ENCODE assay signal across 19 cellular contexts in genomic region chr9:94817291-94818195, GRCh38.
DNase-seq lines count a peak whose midpoint lies in the region; ATAC-seq and TF ChIP-seq lines count a peak whose summit lies in the region.
"Had no signal": no experiment of that assay in that cellular context is flagged by ENCODE, and none has a peak within 500 bp of the region (broad histone marks: within the 10 kb centered on the region; RNA-seq: fewer than 3 reads in every experiment).

No MANE protein-coding gene starts in this region.

- no peak overlapping the region for H3K9ac ChIP-seq in trophoblast cell (ENCODE audit: low read length)

- H3K4me1 ChIP-seq in BE2C (no peaks in the 10 kb centered on the region; the same call in 1 of the 2 replicates), trophoblast cell (ENCODE audit: control insufficient read depth in 1 of 2, insufficient read depth in 2 of 2, low read length in 2 of 2) (peaks cover 19 to 30% of the 10 kb centered on the region in 2 experiments)
- no peaks in the 10 kb centered on the region for H3K4me1 ChIP-seq in effector memory CD4-positive, alpha-beta T cell (ENCODE audit: control insufficient read depth, insufficient read depth, low read length, poor library complexity, severe bottlenecking)

- no peak overlapping the region for H3K4me2 ChIP-seq in trophoblast cell (ENCODE audit: low read length)

- H3K14ac ChIP-seq in trophoblast cell (ENCODE audit: low read length) = peak overlapping the region; percentile 96

- peak overlapping the region; percentile 96 for H2BK5ac ChIP-seq in trophoblast cell (ENCODE audit: low read depth, low read length, poor library complexity)

- peak overlapping the region; percentile 65 for H3K27ac ChIP-seq in trophoblast cell (ENCODE audit: low read depth, low read length)
- H3K27ac ChIP-seq in effector memory CD4-positive, alpha-beta T cell (ENCODE audit: insufficient read depth, low read length, poor library complexity, severe bottlenecking) = no peak overlapping the region
- H3K27ac ChIP-seq: psoas muscle had no signal

- H4K12ac ChIP-seq in trophoblast cell (ENCODE audit: low read depth, low read length) = no peak overlapping the region

- H3K36me3 Mint-ChIP-seq in HFFc6 (ENCODE audit: low read depth) = peaks cover 14% of the 10 kb centered on the region

- peak overlapping the region; percentile 98 for H2AK5ac ChIP-seq in trophoblast cell (ENCODE audit: low read length)

- WGBS in trophoblast cell (ENCODE audit: extremely low coverage, insufficient coverage, insufficient read length) = no CpG with 5 or more reads among the region's 7 CpGs

- peak overlapping the region; percentile 43 for H2AFZ ChIP-seq in trophoblast cell (ENCODE audit: insufficient read depth, low read length, poor library complexity)

- H3K4me3 ChIP-seq in BE2C (ENCODE audit: low read depth, low read length) (no peak overlapping the region), trophoblast cell (ENCODE audit: low read depth, low read length) (peak overlapping the region; percentile 59)
- H3K4me3 ChIP-seq in effector memory CD4-positive, alpha-beta T cell (ENCODE audit: insufficient read depth, low read depth, low read length, poor library complexity, severe bottlenecking) = no peak overlapping the region
- H3K4me3 ChIP-seq: psoas muscle, transverse colon had no signal

- peaks cover 3% of the 10 kb centered on the region for H3K27me3 Mint-ChIP-seq in HFFc6 (ENCODE audit: insufficient read depth)

- peaks cover 55% of the 10 kb centered on the region for H3K4me1 Mint-ChIP-seq in HFFc6 (ENCODE audit: low read depth)

- peak overlapping the region; percentile 99 for H2BK120ac ChIP-seq in trophoblast cell (ENCODE audit: insufficient read depth, low read length, poor library complexity)

- H3K4ac ChIP-seq in trophoblast cell (ENCODE audit: low read depth, low read length) = peak overlapping the region; percentile 71

- no peak for ATAC-seq in GM18502 (IDR thresholded peaks at IDR 0.05; ENCODE audit: poor library complexity, unreplicated experiment)
- ATAC-seq: psoas muscle had no signal

- peak overlapping the region; percentile 76 for H4K8ac ChIP-seq in trophoblast cell (ENCODE audit: low read depth, low read length)

- peak overlapping the region; percentile 31; the same call in 1 of the 2 replicates for H3K4me3 Mint-ChIP-seq in HFFc6
- H3K4me3 Mint-ChIP-seq: activated T-helper 1 cell treated with anti-CD3 and anti-CD28 coated beads, Interleukin-12 subunit alpha, Interleukin-12 subunit beta, Interleukin-2, Interleukin-4 antibody, amounts not matched to agents 30 ng/mL and 10 ng/mL and 1 ng/mL, durations not matched to agents 14 hours and 24 hours and 36 hours had no signal

- peaks cover 24% of the 10 kb centered on the region for H3K79me1 ChIP-seq in trophoblast cell (ENCODE audit: low read length)

- H3K27me3 ChIP-seq in BE2C = no peaks in the 10 kb centered on the region
- no peaks in the 10 kb centered on the region for H3K27me3 ChIP-seq in trophoblast cell (ENCODE audit: insufficient read depth, low read length)
- H3K27me3 ChIP-seq in effector memory CD4-positive, alpha-beta T cell (replicated peaks; ENCODE audit: control insufficient read depth, insufficient read depth, low read length, poor library complexity, severe bottlenecking) = no peaks in the 10 kb centered on the region
- H3K27me3 ChIP-seq: transverse colon had no signal

- H3K23ac ChIP-seq in trophoblast cell (ENCODE audit: low read length) = no peak overlapping the region

- peak; percentile 31 for DNase-seq in BE2C
- no peak for DNase-seq in HFFc6
- peak; percentile 62 for DNase-seq in cerebellar cortex (ENCODE audit: low spot score)
- peak in 1 of 2 donors; percentile 42 for DNase-seq in trophoblast cell
- DNase-seq in ACHN = no peak
- DNase-seq in SIG-M5 (lab: John Stamatoyannopoulos, UW) = no peak
- DNase-seq in effector memory CD4-positive, alpha-beta T cell = no peak
- DNase-seq: effector CD8-positive, alpha-beta T cell; HCEC 1CT; hippocampal formation; islet precursor cell; mesendoderm; NCI-H2081; NCI-H510A; psoas muscle; stimulated activated CD4-positive, alpha-beta T cell treated with anti-CD3 and anti-CD28 coated beads, Interleukin-12 subunit alpha, Interleukin-12 subunit beta, amount 100 ng/mL, for 4 hours; transverse colon had no signal

- peak overlapping the region; percentile 72 for H3K27ac Mint-ChIP-seq in HFFc6
- H3K27ac Mint-ChIP-seq: activated T-helper 1 cell treated with anti-CD3 and anti-CD28 coated beads, Interleukin-12 subunit alpha, Interleukin-12 subunit beta, Interleukin-2, Interleukin-4 antibody, amounts not matched to agents 30 ng/mL and 10 ng/mL and 1 ng/mL, durations not matched to agents 14 hours and 24 hours and 36 hours had no signal

- H3K9me3 ChIP-seq in BE2C (no peaks in the 10 kb centered on the region; the same call in 1 of the 2 replicates), trophoblast cell (ENCODE audit: insufficient read depth, low read depth, low read length) (no peaks in the 10 kb centered on the region)
- no peaks in the 10 kb centered on the region for H3K9me3 ChIP-seq in effector memory CD4-positive, alpha-beta T cell (ENCODE audit: control insufficient read depth, low read length)
- H3K9me3 ChIP-seq: psoas muscle, transverse colon had no signal

- TF ChIP-seq CTCF in BE2C (IDR thresholded peaks at IDR 0.05; ENCODE audit: low read depth, low read length) (no peak), HFFc6 (IDR thresholded peaks at IDR 0.05) (no peak)

- in situ Hi-C loops in ACHN (cut with HindIII; ENCODE audit: low pct_ligation_motif_present, low pct_unique_long_range_greater_than_20kb, low sequenced_read_pairs) = no loop called here

- H2BK12ac ChIP-seq in trophoblast cell (ENCODE audit: low read length) = peak overlapping the region; percentile 99

- peak overlapping the region; percentile 94 for H3K18ac ChIP-seq in trophoblast cell (ENCODE audit: low read length)

- peaks cover 3% of the 10 kb centered on the region for H3K79me2 ChIP-seq in trophoblast cell (ENCODE audit: control insufficient read depth, insufficient read depth, low read length, poor library complexity)

- H3K9me3 Mint-ChIP-seq in HFFc6 = no peaks in the 10 kb centered on the region
- H3K9me3 Mint-ChIP-seq: activated T-helper 1 cell treated with anti-CD3 and anti-CD28 coated beads, Interleukin-12 subunit alpha, Interleukin-12 subunit beta, Interleukin-2, Interleukin-4 antibody, amounts not matched to agents 30 ng/mL and 10 ng/mL and 1 ng/mL, durations not matched to agents 14 hours and 24 hours and 36 hours had no signal

- peak overlapping the region; percentile 97 for H4K91ac ChIP-seq in trophoblast cell (ENCODE audit: low read depth, low read length)

- H3K36me3 ChIP-seq in BE2C (no peaks in the 10 kb centered on the region), trophoblast cell (ENCODE audit: control insufficient read depth in 1 of 2, insufficient read depth in 2 of 2, low read length in 2 of 2) (no peaks in the 10 kb centered on the region)
- H3K36me3 ChIP-seq in effector memory CD4-positive, alpha-beta T cell (ENCODE audit: control insufficient read depth, insufficient read depth, low read length) = no peaks in the 10 kb centered on the region
- H3K36me3 ChIP-seq: transverse colon had no signal

Comparison
In these comparisons a context has a peak if more than half of its experiments do, and no peak if none do; other contexts are left out.
1. DNase-seq: peak in BE2C (single experiment) and cerebellar cortex (single experiment); none in HFFc6 (single experiment), ACHN (single experiment), SIG-M5 (single experiment) and effector memory CD4-positive, alpha-beta T cell (0 of 3).